ENCODE assay signal across 16 cellular contexts in genomic region chr7:110922906-110923305, GRCh38.
DNase-seq lines count a peak whose midpoint lies in the region; ATAC-seq and TF ChIP-seq lines count a peak whose summit lies in the region.
"Had no signal": no experiment of that assay in that cellular context is flagged by ENCODE, and none has a peak within 500 bp of the region (broad histone marks: within the 10 kb centered on the region; RNA-seq: fewer than 3 reads in every experiment).

No MANE protein-coding gene starts in this region.

- H3K9ac ChIP-seq in PC-3 (ENCODE audit: low read length) = peak overlapping the region; percentile 14; the same call in 1 of the 2 replicates

- H3K9me3 ChIP-seq in PC-3 (ENCODE audit: low read length) (no peaks in the 10 kb centered on the region), sigmoid colon (no peaks in the 10 kb centered on the region)

- H3F3A ChIP-seq in PC-3 (ENCODE audit: low read length, unreplicated experiment) = no peaks in the 10 kb centered on the region

- H3K27ac Mint-ChIP-seq in Calu3 (ENCODE audit: unreplicated experiment) = peak overlapping the region; percentile 42
- H3K27ac Mint-ChIP-seq: CD14-positive monocyte; effector memory CD8-positive, alpha-beta T cell; progenitor cell of endocrine pancreas; stimulated activated naive CD8-positive, alpha-beta T cell treated with anti-CD3 and anti-CD28 coated beads, Interleukin-15, amount 100 ng/mL, for 72 hours had no signal

- BruUV-seq in Calu3 (replicated peaks; lab: Mats Ljungman, UMichigan) = no TSS peak
- BruUV-seq in PC-3 (replicated peaks; lab: Mats Ljungman, UMichigan) = no TSS peak

- CTCF ChIA-PET in Calu3 (lab: Charles Lee) = no interaction called here
- CTCF ChIA-PET in PC-3 (lab: Charles Lee) = no interaction called here

- ATAC-seq in PC-3 (peak; percentile 99), omental fat pad (ENCODE audit: low FRiP score) (no peak)
- ATAC-seq: effector memory CD8-positive, alpha-beta T cell; stimulated activated naive CD8-positive, alpha-beta T cell treated with anti-CD3 and anti-CD28 coated beads, Interleukin-15, amount 100 ng/mL, for 72 hours had no signal

- 90 to 91% methylated on average over 3 of the region's 3 CpGs for WGBS in sigmoid colon, 2 donors

- intact Hi-C loops in Calu3 (cut with micrococcal nuclease; ENCODE audit: unreplicated experiment) (no loop called here), PC-3 (cut with micrococcal nuclease) (loop anchor here (5.0 kb wide), 1 partner anchor 274 kb away; no protein-coding TSS in a partner anchor), sigmoid colon (cut with DNase I) (no loop called here)

- no peaks in the 10 kb centered on the region for H3K36me3 Mint-ChIP-seq in Calu3 (ENCODE audit: insufficient read depth, unreplicated experiment)
- H3K36me3 Mint-ChIP-seq: CD14-positive monocyte had no signal

- POLR2A ChIA-PET in PC-3 (lab: Charles Lee; ENCODE audit: unreplicated experiment) = no interaction called here

- H3K9me2 ChIP-seq in PC-3 (replicated peaks; ENCODE audit: low read length) = no peaks in the 10 kb centered on the region

- H3K4me1 ChIP-seq in PC-3 (ENCODE audit: insufficient read depth, low read length) (peaks cover 22% of the 10 kb centered on the region), sigmoid colon (peaks cover 0 to 10% (median 0%) of the 10 kb centered on the region in 4 donors)

- TF ChIP-seq EP300 in sigmoid colon (IDR thresholded peaks at IDR 0.05) = no peak

- no peak overlapping the region for H3K4me3 Mint-ChIP-seq in Calu3 (ENCODE audit: low read depth, unreplicated experiment)
- H3K4me3 Mint-ChIP-seq: CD14-positive monocyte; effector memory CD8-positive, alpha-beta T cell; stimulated activated naive CD8-positive, alpha-beta T cell treated with anti-CD3 and anti-CD28 coated beads, Interleukin-15, amount 100 ng/mL, for 72 hours had no signal

- H3K9me3 Mint-ChIP-seq in Calu3 (ENCODE audit: low read depth, unreplicated experiment) = no peaks in the 10 kb centered on the region
- H3K9me3 Mint-ChIP-seq: effector memory CD8-positive, alpha-beta T cell; stimulated activated naive CD8-positive, alpha-beta T cell treated with anti-CD3 and anti-CD28 coated beads, Interleukin-15, amount 100 ng/mL, for 72 hours had no signal

- TF ChIP-seq CTCF in Calu3 (IDR thresholded peaks at IDR 0.05; ENCODE audit: unreplicated experiment) (no peak), PC-3 (conservative IDR thresholded peaks at IDR 0.05; ENCODE audit: low read depth, low read length) (no peak), epithelial cell of esophagus (IDR thresholded peaks at IDR 0.05; ENCODE audit: insufficient read depth, low read depth, low read length, missing control alignments) (no peak), omental fat pad (IDR thresholded peaks at IDR 0.05) (no peak), sigmoid colon (IDR thresholded peaks at IDR 0.05) (no peak)

- H3K27ac ChIP-seq in PC-3 (ENCODE audit: low read length) (peak overlapping the region; percentile 75), sigmoid colon (peak overlapping the region in 1 of 4 donors; percentile 25)
- H3K27ac ChIP-seq: HL-60 had no signal

- TF ChIP-seq POLR2A in sigmoid colon (IDR thresholded peaks at IDR 0.05) = no peak

- H3K4me1 Mint-ChIP-seq in Calu3 (ENCODE audit: low read depth, unreplicated experiment) = peaks cover 7% of the 10 kb centered on the region
- H3K4me1 Mint-ChIP-seq: CD14-positive monocyte had no signal

- DNase-seq in Calu3 (peak; percentile 3), PC-3 (peak; percentile 90), epithelial cell of esophagus (ENCODE audit: low read depth) (peak; percentile 96), myocyte (ENCODE audit: low read depth) (peak; percentile 6), omental fat pad (ENCODE audit: low spot score) (no peak), sigmoid colon (no peak), HK-2 (ENCODE audit: unreplicated experiment) (no peak)
- no peak for DNase-seq in activated CD4-positive, alpha-beta T cell treated with anti-CD3 and anti-CD28 coated beads, Interleukin-2, amount 50 U/mL, for 48 hours
- DNase-seq: activated CD8-positive, alpha-beta memory T cell treated with anti-CD3 and anti-CD28 coated beads, Interleukin-2, amount 50 U/mL, for 4 hours; amniotic stem cell; effector memory CD8-positive, alpha-beta T cell; NCI-H446 treated with DMSO at 0.1 percent for 48 hours; stimulated activated naive CD8-positive, alpha-beta T cell treated with anti-CD3 and anti-CD28 coated beads, Interleukin-15, amount 100 ng/mL, for 72 hours had no signal

- H4K20me1 ChIP-seq in PC-3 (ENCODE audit: low read length) = no peaks in the 10 kb centered on the region

- no peaks in the 10 kb centered on the region for H3K27me3 ChIP-seq in PC-3 (ENCODE audit: low read length)
- H3K27me3 ChIP-seq in sigmoid colon = no peaks in the 10 kb centered on the region

- H2AFZ ChIP-seq in PC-3 (ENCODE audit: low read length) = peak overlapping the region; percentile 43; the same call in 1 of the 2 replicates

- peak overlapping the region; percentile 32; the same call in 1 of the 2 replicates for H3K4me3 ChIP-seq in PC-3 (ENCODE audit: low read length)
- no peak overlapping the region for H3K4me3 ChIP-seq in epithelial cell of esophagus (ENCODE audit: low read length)
- H3K4me3 ChIP-seq in sigmoid colon = no peak overlapping the region

- no peaks in the 10 kb centered on the region for H3K79me2 ChIP-seq in PC-3 (ENCODE audit: low read length)

- peak overlapping the region; percentile 63 for H3K4me2 ChIP-seq in PC-3 (ENCODE audit: low read length)

- no peaks in the 10 kb centered on the region for H3K36me3 ChIP-seq in PC-3 (ENCODE audit: low read depth, low read length)
- no peaks in the 10 kb centered on the region for H3K36me3 ChIP-seq in sigmoid colon

- no peaks in the 10 kb centered on the region for H3K27me3 Mint-ChIP-seq in Calu3 (ENCODE audit: unreplicated experiment)
- H3K27me3 Mint-ChIP-seq: effector memory CD8-positive, alpha-beta T cell; progenitor cell of endocrine pancreas; stimulated activated naive CD8-positive, alpha-beta T cell treated with anti-CD3 and anti-CD28 coated beads, Interleukin-15, amount 100 ng/mL, for 72 hours had no signal

Comparison
In these comparisons a context has a peak if more than half of its experiments do, and no peak if none do; other contexts are left out.
1. DNase-seq: peak in Calu3 (single experiment), PC-3 (single experiment), epithelial cell of esophagus (single experiment) and myocyte (single experiment); none in activated CD4-positive, alpha-beta T cell treated with anti-CD3 and anti-CD28 coated beads, Interleukin-2, amount 50 U/mL, for 48 hours (0 of 2), omental fat pad (single experiment), sigmoid colon (single experiment) and HK-2 (single experiment).